In genomic region chr4:16582526-16582925, GRCh38 we compare ENCODE assay signal across 2 cellular contexts.
TF ChIP-seq lines count a peak whose summit lies in the region.

No MANE protein-coding gene starts in this region.

TF ChIP-seq in HCT116, 20 proteins besides CTCF, POLR2A, EP300 and RAD21 (continued from another document):
- TF ChIP-seq REST (IDR thresholded peaks at IDR 0.05; ENCODE audit: low read depth): no peak
- TF ChIP-seq POLR2AphosphoS5 (IDR thresholded peaks at IDR 0.05; ENCODE audit: low read depth, low read length): no peak
- TF ChIP-seq SRF (IDR thresholded peaks at IDR 0.05; ENCODE audit: low read depth): no peak
- no peak for TF ChIP-seq MAX (IDR thresholded peaks at IDR 0.05)
- no peak for TF ChIP-seq CBX3 (IDR thresholded peaks at IDR 0.05; ENCODE audit: low read depth)
- TF ChIP-seq TCF7L2 (IDR thresholded peaks at IDR 0.05; ENCODE audit: borderline replicate concordance, extremely low read depth, insufficient read depth, insufficient read length): no peak
TF ChIP-seq in HCT116: peak in this region for 0.

TF ChIP-seq in SK-N-SH, 30 proteins besides CTCF, POLR2A, EP300 and RAD21 (continued from another document):
- TF ChIP-seq MXI1 (IDR thresholded peaks at IDR 0.05; ENCODE audit: low read depth, low read length): no peak
- no peak for TF ChIP-seq ZBTB33 (IDR thresholded peaks at IDR 0.05; ENCODE audit: borderline replicate concordance, low read depth)
- TF ChIP-seq GATA2 (CRISPR knock-in tag; IDR thresholded peaks at IDR 0.05): no peak
- TF ChIP-seq USF2 (IDR thresholded peaks at IDR 0.05; ENCODE audit: borderline replicate concordance, low read depth, low read length): no peak
